ENCODE assay signal across 8 cellular contexts in genomic region chr1:198936371-198937083, GRCh38.
DNase-seq lines count a peak whose midpoint lies in the region; ATAC-seq and TF ChIP-seq lines count a peak whose summit lies in the region.

No MANE protein-coding gene starts in this region.

- H3K4me1 ChIP-seq in MM.1S (ENCODE audit: low read length) = no peaks in the 10 kb centered on the region

- no peaks in the 10 kb centered on the region for H3K9me3 Mint-ChIP-seq in glutamatergic neuron (ENCODE audit: unreplicated experiment)

- H3K9me3 ChIP-seq in MM.1S (replicated peaks; ENCODE audit: insufficient read depth, low read length) = no peaks in the 10 kb centered on the region

- H3K36me3 ChIP-seq in MM.1S (replicated peaks; ENCODE audit: insufficient read depth, low read length) = no peaks in the 10 kb centered on the region

- H3K9ac ChIP-seq in MM.1S (ENCODE audit: low read length) = peak overlapping the region; percentile 39; the same call in 1 of the 2 replicates

- H3K27ac Mint-ChIP-seq in glutamatergic neuron (ENCODE audit: unreplicated experiment) = no peak overlapping the region

- H2AFZ ChIP-seq in MM.1S (ENCODE audit: low read length) = peak overlapping the region; percentile 29

- H3K36me3 Mint-ChIP-seq in glutamatergic neuron (ENCODE audit: unreplicated experiment) = no peaks in the 10 kb centered on the region

- no peak for ATAC-seq in activated CD4-positive, CD25-positive, alpha-beta regulatory T cell treated with anti-CD3 and anti-CD28 coated beads, Interleukin-2, amount 50 U/mL, for 24 hours

- no peaks in the 10 kb centered on the region for H3F3A ChIP-seq in MM.1S (ENCODE audit: insufficient read depth, low read length)

- DNase-seq in EL (peak; percentile 56), MM.1S (no peak), astrocyte of the hippocampus (ENCODE audit: low read depth, low spot score) (peak; percentile 54), superior temporal gyrus (ENCODE audit: extremely low spot score) (peak; percentile 76), mesenteric fat pad (ENCODE audit: low spot score) (no peak), glutamatergic neuron (no peak)

- H3K79me2 ChIP-seq in MM.1S (ENCODE audit: low read length) = no peaks in the 10 kb centered on the region

- H3K27me3 ChIP-seq in MM.1S (replicated peaks; ENCODE audit: insufficient read depth, low read length) (no peaks in the 10 kb centered on the region), layer of hippocampus (ENCODE audit: control insufficient read depth, insufficient read depth, low read length) (no peaks in the 10 kb centered on the region)

- H3K4me1 Mint-ChIP-seq in glutamatergic neuron (ENCODE audit: low read depth, unreplicated experiment) = no peaks in the 10 kb centered on the region

- H3K4me2 ChIP-seq in MM.1S (ENCODE audit: low read depth, low read length) = peak overlapping the region; percentile 45

- TF ChIP-seq CTCF in MM.1S (IDR thresholded peaks at IDR 0.05; ENCODE audit: low read length) (no peak), glutamatergic neuron (IDR thresholded peaks at IDR 0.05; ENCODE audit: partially characterized antibody, unreplicated experiment) (no peak)

- no peaks in the 10 kb centered on the region for H3K9me2 ChIP-seq in MM.1S (replicated peaks; ENCODE audit: insufficient read depth, low read length)

- no peaks in the 10 kb centered on the region for H4K20me1 ChIP-seq in MM.1S (ENCODE audit: insufficient read depth, low read length)

- no peak overlapping the region for H3K4me3 Mint-ChIP-seq in glutamatergic neuron (ENCODE audit: unreplicated experiment)

- H3K27me3 Mint-ChIP-seq in glutamatergic neuron (ENCODE audit: unreplicated experiment) = no peaks in the 10 kb centered on the region

- peak overlapping the region; percentile 60 for H3K4me3 ChIP-seq in MM.1S (ENCODE audit: low read length)

- H3K27ac ChIP-seq in MM.1S (ENCODE audit: low read length) (peak overlapping the region; percentile 12; the same call in 1 of the 2 replicates), layer of hippocampus (ENCODE audit: low read depth, low read length) (peak overlapping the region; percentile 24)

Comparison
In these comparisons a context has a peak if more than half of its experiments do, and no peak if none do; other contexts are left out.
1. DNase-seq: peak in EL (single experiment), astrocyte of the hippocampus (single experiment) and superior temporal gyrus (single experiment); none in MM.1S (single experiment), mesenteric fat pad (single experiment) and glutamatergic neuron (single experiment).